Comparison of ENCODE assay signal across 23 cellular contexts in genomic region chr12:131018221-131018620, GRCh38.
DNase-seq lines count a peak whose midpoint lies in the region; ATAC-seq, FAIRE-seq and TF ChIP-seq lines count a peak whose summit lies in the region.
"Had no signal": no experiment of that assay in that cellular context is flagged by ENCODE, and none has a peak within 500 bp of the region (broad histone marks: within the 10 kb centered on the region; RNA-seq: fewer than 3 reads in every experiment).

No MANE protein-coding gene starts in this region.

- H3K4me1 Mint-ChIP-seq in neural progenitor cell (peaks cover 24% of the 10 kb centered on the region), MCF 10A (ENCODE audit: insufficient read depth, unreplicated experiment) (no peaks in the 10 kb centered on the region)
- H3K4me1 Mint-ChIP-seq: B cell; CD14-positive monocyte; CD8-positive, alpha-beta memory T cell had no signal

- H3K27me3 ChIP-seq in HepG2 (ENCODE audit: control insufficient read depth in 1 of 2, insufficient read depth in 2 of 2, low read length in 2 of 2) (peaks cover 0 to 1% of the 10 kb centered on the region in 2 experiments; a peak in 1 of 5 replicates), right lobe of liver (no peaks in the 10 kb centered on the region), H1 (replicated peaks in 1 of 4; ENCODE audit: control insufficient read depth in 3 of 4, extremely low read depth in 1 of 4, insufficient read depth in 3 of 4, low read length in 3 of 4) (0 out of 7 replicates have a peak, but pooled peaks cover 0 to 2% (median 0%) of the 10 kb centered on the region in 4 experiments), neural progenitor cell (no peaks in the 10 kb centered on the region)

- H4K5ac ChIP-seq in H1 (ENCODE audit: insufficient read length, low read depth, low read length): no peak overlapping the region

- H4K8ac ChIP-seq in H1 (ENCODE audit: extremely low read depth, insufficient read depth, low read length): no peak overlapping the region

- H3K27ac ChIP-seq in HepG2 (ENCODE audit: extremely low read length, insufficient read depth, low read length) (no peak overlapping the region), right lobe of liver (no peak overlapping the region), H1 (ENCODE audit: low read depth, low read length) (no peak overlapping the region), neural progenitor cell (no peak overlapping the region)
- H3K27ac ChIP-seq: 22Rv1, GM23248 had no signal

- TF ChIP-seq CTCF in HepG2 (CRISPR knock-in tag; IDR thresholded peaks at IDR 0.05) (no peak), right lobe of liver (IDR thresholded peaks at IDR 0.05) (no peak), H1 (IDR thresholded peaks at IDR 0.05; ENCODE audit: control extremely low read depth in 1 of 3, insufficient read depth in 1 of 3, low read depth in 1 of 3, low read length in 3 of 3) (no peak), neural progenitor cell (IDR thresholded peaks at IDR 0.05) (no peak), MCF 10A (IDR thresholded peaks at IDR 0.05; ENCODE audit: unreplicated experiment) (no peak)

- H3K4me1 ChIP-seq in HepG2 (ENCODE audit: insufficient read depth, low read length) (peaks cover 44% of the 10 kb centered on the region), right lobe of liver (no peaks in the 10 kb centered on the region), H1 (replicated peaks in 1 of 4; ENCODE audit: control insufficient read depth in 3 of 4, insufficient read depth in 4 of 4, low read length in 3 of 4) (peaks cover 0 to 2% (median under 1%) of the 10 kb centered on the region in 4 experiments; a peak in 1 of 7 replicates), neural progenitor cell (no peaks in the 10 kb centered on the region)

- H3K9me3 ChIP-seq in HepG2 (ENCODE audit: low read length): no peaks in the 10 kb centered on the region
- H3K9me3 ChIP-seq in right lobe of liver: no peaks in the 10 kb centered on the region
- H3K9me3 ChIP-seq in H1 (ENCODE audit: insufficient read depth in 2 of 2, low read depth in 1 of 2, low read length in 1 of 2): no peaks in the 10 kb centered on the region
- H3K9me3 ChIP-seq in neural progenitor cell (ENCODE audit: low read depth): no peaks in the 10 kb centered on the region
- H3K9me3 ChIP-seq: BLaER1 treated with 17β-estradiol and CSF1 and Interleukin-3, amounts not matched to agents 10 nM and 100 nM had no signal

- CTCF ChIA-PET in HepG2 (lab: Yijun Ruan, JAX; ENCODE audit: low intra/inter-chr PET ratio, low total read pairs) (interaction anchor here (1.6 kb wide), 1 partner anchor 102 kb away, joined by 9 read pairs; no protein-coding TSS in a partner anchor), H1 (lab: Charles Lee; ENCODE audit: partially characterized antibody) (interaction anchor here (0.6 to 1.2 kb wide), 3 partner anchors 100 to 1243 kb away, joined by 3 read pairs; no protein-coding TSS in a partner anchor), MCF 10A (lab: Yijun Ruan, JAX) (no interaction called here)

- intact Hi-C loops in HepG2 (cut with micrococcal nuclease; ENCODE audit: unreplicated experiment) (loop anchor here (10.0 kb wide), 1 partner anchor 53 kb away; no protein-coding TSS in a partner anchor), right lobe of liver (cut with DNase I) (no loop called here), MCF 10A (cut with micrococcal nuclease) (no loop called here)

- no peak overlapping the region for H2AK5ac ChIP-seq in H1 (ENCODE audit: low read depth, low read length)

- TF ChIP-seq RAD21 in HepG2 (CRISPR knock-in tag; IDR thresholded peaks at IDR 0.05): no peak
- TF ChIP-seq RAD21 in H1 (IDR thresholded peaks at IDR 0.05 in 1 of 2, conservative IDR thresholded peaks at IDR 0.05 in 1 of 2; ENCODE audit: low read depth in 2 of 2, low read length in 2 of 2): no peak

- POLR2A ChIA-PET in HepG2 (lab: Yijun Ruan, JAX) (no interaction called here), H1 (lab: Charles Lee; ENCODE audit: partially characterized antibody) (no interaction called here), MCF 10A (lab: Yijun Ruan, JAX) (no interaction called here)

- no peaks in the 10 kb centered on the region for H3F3A ChIP-seq in neural progenitor cell (ENCODE audit: low read depth)

- no peaks in the 10 kb centered on the region; the same call in 1 of the 2 replicates for H3K23me2 ChIP-seq in H1 (ENCODE audit: low read depth, low read length)

- H3K56ac ChIP-seq in H1 (replicated peaks; ENCODE audit: insufficient read length, low read depth, low read length): no peak overlapping the region

- H4K20me1 ChIP-seq in HepG2 (ENCODE audit: insufficient read depth, low read length) (no peaks in the 10 kb centered on the region), H1 (replicated peaks in 1 of 2; ENCODE audit: control insufficient read depth in 1 of 2, insufficient read depth in 2 of 2, low read length in 2 of 2) (peaks cover 0 to 7% of the 10 kb centered on the region in 2 experiments), neural progenitor cell (ENCODE audit: low read depth) (no peaks in the 10 kb centered on the region)

- H3K14ac ChIP-seq in H1 (ENCODE audit: insufficient read length): no peak overlapping the region

- no peak overlapping the region for H4K91ac ChIP-seq in H1 (replicated peaks; ENCODE audit: insufficient read length, low read length)

- ATAC-seq in HepG2 (no peak), right lobe of liver (no peak), HG02938 (IDR thresholded peaks at IDR 0.05; ENCODE audit: unreplicated experiment) (no peak)
- ATAC-seq: GM12878, HCT116 had no signal

- H2BK5ac ChIP-seq in H1 (ENCODE audit: low read depth, low read length): no peak overlapping the region

- H3K27ac Mint-ChIP-seq in neural progenitor cell (no peak overlapping the region), MCF 10A (ENCODE audit: low read depth, unreplicated experiment) (no peak overlapping the region)
- H3K27ac Mint-ChIP-seq: B cell; CD4-positive, alpha-beta T cell; CD8-positive, alpha-beta memory T cell had no signal

- H3K4me2 ChIP-seq in HepG2 (ENCODE audit: low read depth, low read length) (no peak overlapping the region), H1 (ENCODE audit: insufficient read depth in 1 of 2, low read depth in 2 of 2, low read length in 2 of 2) (no peak overlapping the region), neural progenitor cell (no peak overlapping the region)

- H3K36me3 ChIP-seq in HepG2 (replicated peaks in 1 of 2; ENCODE audit: control insufficient read depth in 1 of 2, insufficient read depth in 2 of 2, low read length in 2 of 2) (peaks cover 0 to 3% of the 10 kb centered on the region in 2 experiments; a peak in 1 of 5 replicates), right lobe of liver (no peaks in the 10 kb centered on the region), H1 (ENCODE audit: control insufficient read depth in 2 of 4, insufficient read depth in 4 of 4, low read length in 3 of 4) (no peaks in the 10 kb centered on the region), neural progenitor cell (no peaks in the 10 kb centered on the region)

- TF ChIP-seq EP300 in HepG2 (IDR thresholded peaks at IDR 0.05; ENCODE audit: low read depth in 2 of 2, low read length in 2 of 2) (no peak), HepG2 (CRISPR knock-in tag; IDR thresholded peaks at IDR 0.05; ENCODE audit: borderline replicate concordance) (no peak), H1 (IDR thresholded peaks at IDR 0.05; ENCODE audit: borderline replicate concordance in 1 of 2, low read depth in 2 of 2, low read length in 2 of 2) (no peak)

- no TSS peak for BruUV-seq in HepG2 (replicated peaks; lab: Mats Ljungman, UMichigan)
- BruUV-seq in MCF 10A (replicated peaks; lab: Mats Ljungman, UMichigan): no TSS peak

- H2AFZ ChIP-seq in HepG2 (ENCODE audit: low read length): no peak overlapping the region
- no peak overlapping the region for H2AFZ ChIP-seq in H1 (ENCODE audit: low read length)
- H2AFZ ChIP-seq in neural progenitor cell (replicated peaks): no peak overlapping the region
- H2AFZ ChIP-seq: GM23248 had no signal

- H3K79me2 ChIP-seq in HepG2 (ENCODE audit: insufficient read depth, low read length) (no peaks in the 10 kb centered on the region), H1 (ENCODE audit: control insufficient read depth in 1 of 2, insufficient read depth in 2 of 2, low read length in 2 of 2) (no peaks in the 10 kb centered on the region), neural progenitor cell (ENCODE audit: low read depth) (no peaks in the 10 kb centered on the region)

- H3K18ac ChIP-seq in H1 (ENCODE audit: extremely low read depth, low read length): no peak overlapping the region

- H3K79me1 ChIP-seq in H1 (ENCODE audit: low read depth, low read length): no peaks in the 10 kb centered on the region

- no peak overlapping the region for H2BK20ac ChIP-seq in H1 (ENCODE audit: low read length)

- DNase-seq in HepG2 (ENCODE audit: low spot score): no peak
- no peak for DNase-seq in right lobe of liver
- no peak for DNase-seq in H1 (ENCODE audit: low read depth in 1 of 2, low spot score in 2 of 2)
- peak; percentile 16 for DNase-seq in neural progenitor cell (ENCODE audit: low spot score)
- DNase-seq in MCF 10A (ENCODE audit: unreplicated experiment): no peak
- DNase-seq: CD4-positive, alpha-beta T cell; CD8-positive, alpha-beta memory T cell; DMS 273 treated with DMSO at 0.1 percent for 48 hours; DMS79; EL; GDM1; GM23248; H9 had no signal

- no peak overlapping the region for H3K4me3 ChIP-seq in HepG2 (replicated peaks in 1 of 3; ENCODE audit: insufficient read depth in 1 of 3, low read depth in 2 of 3, low read length in 3 of 3)
- H3K4me3 ChIP-seq in right lobe of liver: no peak overlapping the region
- H3K4me3 ChIP-seq in H1 (ENCODE audit: extremely low read depth in 1 of 4, insufficient read depth in 2 of 4, low read depth in 3 of 4, low read length in 4 of 4): no peak overlapping the region
- no peak overlapping the region for H3K4me3 ChIP-seq in neural progenitor cell
- H3K4me3 ChIP-seq: BLaER1 treated with 17β-estradiol and CSF1 and Interleukin-3, amounts not matched to agents 10 nM and 100 nM; GM12878; GM23248 had no signal

- no peak overlapping the region for H2BK12ac ChIP-seq in H1 (ENCODE audit: low read depth, low read length)

- FAIRE-seq in HepG2 (lab: Jason Lieb, UNC) (no peak), H1 (lab: Jason Lieb, UNC) (no peak)
- FAIRE-seq: A204.1, D721Med, GM12878, GM19239 had no signal

- peaks cover 32% of the 10 kb centered on the region for H3K27me3 Mint-ChIP-seq in neural progenitor cell (ENCODE audit: insufficient read depth, low read depth)
- H3K27me3 Mint-ChIP-seq in MCF 10A (ENCODE audit: insufficient read depth, unreplicated experiment): peaks cover 66% of the 10 kb centered on the region
- H3K27me3 Mint-ChIP-seq: CD4-positive, alpha-beta T cell had no signal

- H3K4me3 Mint-ChIP-seq in neural progenitor cell (no peak overlapping the region), MCF 10A (ENCODE audit: unreplicated experiment) (no peak overlapping the region)
- H3K4me3 Mint-ChIP-seq: B cell; CD4-positive, alpha-beta T cell; CD8-positive, alpha-beta memory T cell; H9 had no signal

- no peak overlapping the region for H3K23ac ChIP-seq in H1 (ENCODE audit: insufficient read length)

- H3K9ac ChIP-seq in HepG2 (ENCODE audit: insufficient read depth, low read depth, low read length) (no peak overlapping the region), H1 (replicated peaks in 1 of 4; ENCODE audit: extremely low read depth in 1 of 4, low read depth in 3 of 4, low read length in 3 of 4) (no peak overlapping the region), neural progenitor cell (no peak overlapping the region)
- H3K9ac ChIP-seq: GM23248 had no signal

- in situ Hi-C loops in HepG2 (cut with HindIII; ENCODE audit: extremely low pct_ligation_motif_present, low pct_unique_long_range_greater_than_20kb): no loop called here

- no peak for TF ChIP-seq POLR2A in HepG2 (IDR thresholded peaks at IDR 0.05; ENCODE audit: insufficient read depth in 1 of 2, low read depth in 2 of 2, low read length in 2 of 2)
- no peak for TF ChIP-seq POLR2A in right lobe of liver (IDR thresholded peaks at IDR 0.05)
- no peak for TF ChIP-seq POLR2A in H1 (IDR thresholded peaks at IDR 0.05; ENCODE audit: control extremely low read depth in 1 of 2, low read depth in 2 of 2, low read length in 2 of 2)

- H3K9me3 Mint-ChIP-seq in neural progenitor cell (no peaks in the 10 kb centered on the region), MCF 10A (ENCODE audit: unreplicated experiment) (no peaks in the 10 kb centered on the region)
- H3K9me3 Mint-ChIP-seq: CD14-positive monocyte; CD4-positive, alpha-beta T cell; CD8-positive, alpha-beta memory T cell had no signal

- 86% methylated on average over 13 of the region's 21 CpGs for WGBS in HepG2 (ENCODE audit: low lambda C conversion rate)
- 71% methylated on average over 4 of the region's 21 CpGs for WGBS in right lobe of liver (ENCODE audit: insufficient coverage, low coverage, low lambda C conversion rate, missing lambda C conversion rate)
- WGBS in H1 (ENCODE audit: extremely low coverage in 1 of 2, insufficient coverage in 1 of 2, insufficient read length in 1 of 2, insufficient replicate concordance in 2 of 2, low coverage in 1 of 2, low lambda C conversion rate in 2 of 2, missing lambda C conversion rate in 1 of 2), 2 experiments: 84% methylated on average over 21 of the region's 21 CpGs; no CpG with 5 or more reads in 1 of the 2 experiments

- H2BK15ac ChIP-seq in H1 (ENCODE audit: low read length): no peak overlapping the region

- H3K4ac ChIP-seq in H1 (replicated peaks; ENCODE audit: insufficient read length, low read depth, low read length): no peak overlapping the region

- H3K36me3 Mint-ChIP-seq in neural progenitor cell (no peaks in the 10 kb centered on the region), MCF 10A (ENCODE audit: insufficient read depth, unreplicated experiment) (no peaks in the 10 kb centered on the region)
- H3K36me3 Mint-ChIP-seq: CD8-positive, alpha-beta memory T cell had no signal

- no peak overlapping the region for H2BK120ac ChIP-seq in H1 (replicated peaks; ENCODE audit: low read depth, low read length)
